7 cellular contexts compared by ENCODE assay signal in the genomic region with DNA sequence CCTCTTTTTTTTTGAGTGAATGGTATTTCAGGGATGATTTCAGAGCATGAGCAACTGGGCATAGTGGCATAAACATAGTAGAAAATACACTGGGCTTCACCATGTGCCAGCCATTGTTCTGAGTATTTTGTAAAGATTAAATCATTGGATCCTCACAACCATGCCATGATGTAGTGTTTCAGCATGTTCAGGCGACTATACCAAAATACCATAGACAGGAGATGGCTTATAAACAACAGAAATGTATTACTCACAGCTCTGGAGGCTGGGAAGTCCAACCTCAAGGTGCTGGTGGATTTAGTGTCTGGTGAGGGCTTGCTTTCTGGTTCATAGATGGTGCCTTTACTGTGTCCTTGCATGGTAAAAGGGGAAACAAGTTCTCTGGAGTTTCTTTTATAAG.
"Had no signal": no experiment of that assay in that cellular context is flagged by ENCODE, and none has a peak within 500 bp of the region (broad histone marks: within the 10 kb centered on the region; RNA-seq: fewer than 3 reads in every experiment).

No MANE protein-coding gene starts in this region.

- H3K4me3 ChIP-seq: GM23338 had no signal

- ATAC-seq: GM23338 had no signal

- FAIRE-seq: H1, H54, HTR-8/SVneo had no signal

- DNase-seq: H9, HCEC 1CT, IMR-90 had no signal
